ENCODE assay signal across 24 cellular contexts in genomic region chr5:114977979-114978573, GRCh38.
DNase-seq lines count a peak whose midpoint lies in the region; ATAC-seq and TF ChIP-seq lines count a peak whose summit lies in the region.
"Had no signal": no experiment of that assay in that cellular context is flagged by ENCODE, and none has a peak within 500 bp of the region (broad histone marks: within the 10 kb centered on the region; RNA-seq: fewer than 3 reads in every experiment).

No MANE protein-coding gene starts in this region.

- H3K79me2 ChIP-seq in GM23338 (replicated peaks; ENCODE audit: insufficient read depth) = no peaks in the 10 kb centered on the region
- no peaks in the 10 kb centered on the region for H3K79me2 ChIP-seq in PC-3 (ENCODE audit: low read length)

- H2AFZ ChIP-seq in GM23338 (0 out of 2 replicates have a peak overlapping the region, but pooled peaks have one; percentile 60), PC-3 (ENCODE audit: low read length) (no peak overlapping the region)

- H3K9me3 Mint-ChIP-seq in GM23338 = no peaks in the 10 kb centered on the region; the same call in 2 of the 3 replicates
- H3K9me3 Mint-ChIP-seq in stimulated activated effector memory CD8-positive, alpha-beta T cell treated with anti-CD3 and anti-CD28 coated beads, Interleukin-12 subunit alpha, Interleukin-12 subunit beta, amount 100 ng/mL, for 72 hours = peaks cover 6% of the 10 kb centered on the region
- no peaks in the 10 kb centered on the region for H3K9me3 Mint-ChIP-seq in type B pancreatic cell
- H3K9me3 Mint-ChIP-seq: mesothelial cell of epicardium had no signal

- DNase-seq in GM23338 (ENCODE audit: low spot score) = no peak
- no peak for DNase-seq in stimulated activated effector memory CD8-positive, alpha-beta T cell treated with anti-CD3 and anti-CD28 coated beads, Interleukin-12 subunit alpha, Interleukin-12 subunit beta, amount 100 ng/mL, for 72 hours (ENCODE audit: low spot score in 2 of 2)
- no peak for DNase-seq in activated CD4-positive, CD25-positive, alpha-beta regulatory T cell treated with anti-CD3 and anti-CD28 coated beads, Interleukin-2, amount 50 U/mL, for 72 hours
- no peak for DNase-seq in GM19238 (ENCODE audit: insufficient read length, low spot score)
- no peak for DNase-seq in type B pancreatic cell (ENCODE audit: extremely low spot score, unreplicated experiment)
- DNase-seq in PC-3 = no peak
- DNase-seq: activated naive CD4-positive, alpha-beta T cell; amniotic stem cell; CD4-positive, alpha-beta memory T cell; cortex of kidney; DMS153; GDM1; KBM-7; NCI-H1694; ovary; right cardiac atrium; SHP77; stimulated activated CD4-positive, alpha-beta T cell treated with anti-CD3 and anti-CD28 coated beads, Interleukin-12 subunit alpha, Interleukin-12 subunit beta, amount 100 ng/mL, for 4 hours; stimulated activated CD8-positive, alpha-beta memory T cell treated with anti-CD3 and anti-CD28 coated beads, Interleukin-4, amount 100 ng/mL, for 48 hours; T-helper 1 cell had no signal

- H3F3A ChIP-seq in GM23338 (replicated peaks; ENCODE audit: low read depth) = no peaks in the 10 kb centered on the region
- H3F3A ChIP-seq in PC-3 (ENCODE audit: low read length, unreplicated experiment) = no peaks in the 10 kb centered on the region

- H3K4me2 ChIP-seq in GM23338 = no peak overlapping the region
- no peak overlapping the region for H3K4me2 ChIP-seq in PC-3 (ENCODE audit: low read length)

- no peaks in the 10 kb centered on the region for H3K27me3 Mint-ChIP-seq in GM23338 (ENCODE audit: insufficient read depth, low read depth, poor library complexity)
- no peaks in the 10 kb centered on the region for H3K27me3 Mint-ChIP-seq in type B pancreatic cell
- H3K27me3 Mint-ChIP-seq: natural killer cell treated with Interleukin-12 subunit alpha and Interleukin-12 subunit beta and Interleukin-15 and Interleukin-18, amount 100 ng/mL, for 72 hours had no signal

- H3K9me2 ChIP-seq in GM23338 (ENCODE audit: insufficient read depth) (peaks cover 8% of the 10 kb centered on the region), PC-3 (replicated peaks; ENCODE audit: low read length) (no peaks in the 10 kb centered on the region)

- H3K27ac ChIP-seq in GM23338 (ENCODE audit: low read depth) = no peak overlapping the region
- no peak overlapping the region for H3K27ac ChIP-seq in PC-3 (ENCODE audit: low read length)
- H3K27ac ChIP-seq: ovary had no signal

- H3K36me3 ChIP-seq in GM23338 (ENCODE audit: insufficient read depth) (no peaks in the 10 kb centered on the region), PC-3 (ENCODE audit: low read depth, low read length) (no peaks in the 10 kb centered on the region)
- H3K36me3 ChIP-seq: ovary had no signal

- H3K4me3 Mint-ChIP-seq in GM23338 = no peak overlapping the region
- no peak overlapping the region for H3K4me3 Mint-ChIP-seq in stimulated activated effector memory CD8-positive, alpha-beta T cell treated with anti-CD3 and anti-CD28 coated beads, Interleukin-12 subunit alpha, Interleukin-12 subunit beta, amount 100 ng/mL, for 72 hours
- H3K4me3 Mint-ChIP-seq in type B pancreatic cell = no peak overlapping the region
- H3K4me3 Mint-ChIP-seq: CD4-positive, alpha-beta memory T cell; mesothelial cell of epicardium; natural killer cell treated with Interleukin-12 subunit alpha and Interleukin-12 subunit beta and Interleukin-15 and Interleukin-18, amount 100 ng/mL, for 72 hours had no signal

- no peak for TF ChIP-seq CTCF in GM23338 (conservative IDR thresholded peaks at IDR 0.05; ENCODE audit: low read depth in 2 of 2)
- TF ChIP-seq CTCF in type B pancreatic cell (conservative IDR thresholded peaks at IDR 0.05) = no peak
- TF ChIP-seq CTCF in PC-3 (conservative IDR thresholded peaks at IDR 0.05; ENCODE audit: low read depth, low read length) = no peak

- ATAC-seq in GM19351 (IDR thresholded peaks at IDR 0.05; ENCODE audit: unreplicated experiment) = peak; percentile 89
- ATAC-seq in GM23338 = no peak
- peak; percentile 67 for ATAC-seq in HG03159 (IDR thresholded peaks at IDR 0.05; ENCODE audit: unreplicated experiment)
- peak; percentile 74 for ATAC-seq in stimulated activated effector memory CD8-positive, alpha-beta T cell treated with anti-CD3 and anti-CD28 coated beads, Interleukin-12 subunit alpha, Interleukin-12 subunit beta, amount 100 ng/mL, for 72 hours
- ATAC-seq in PC-3 = no peak
- ATAC-seq: right cardiac atrium had no signal

- H3K4me1 Mint-ChIP-seq in GM23338 (no peaks in the 10 kb centered on the region), type B pancreatic cell (ENCODE audit: unreplicated experiment) (no peaks in the 10 kb centered on the region)
- H3K4me1 Mint-ChIP-seq in stimulated activated effector memory CD8-positive, alpha-beta T cell treated with anti-CD3 and anti-CD28 coated beads, Interleukin-12 subunit alpha, Interleukin-12 subunit beta, amount 100 ng/mL, for 72 hours = no peaks in the 10 kb centered on the region
- H3K4me1 Mint-ChIP-seq: CD4-positive, alpha-beta memory T cell; mesothelial cell of epicardium had no signal

- CTCF ChIA-PET in PC-3 (lab: Charles Lee) = no interaction called here

- no TSS peak for BruUV-seq in PC-3 (replicated peaks; lab: Mats Ljungman, UMichigan)

- H3K27ac Mint-ChIP-seq in GM23338 = no peak overlapping the region
- no peak overlapping the region for H3K27ac Mint-ChIP-seq in stimulated activated effector memory CD8-positive, alpha-beta T cell treated with anti-CD3 and anti-CD28 coated beads, Interleukin-12 subunit alpha, Interleukin-12 subunit beta, amount 100 ng/mL, for 72 hours
- no peak overlapping the region for H3K27ac Mint-ChIP-seq in type B pancreatic cell
- H3K27ac Mint-ChIP-seq: CD4-positive, alpha-beta memory T cell; mesothelial cell of epicardium; natural killer cell treated with Interleukin-12 subunit alpha and Interleukin-12 subunit beta and Interleukin-15 and Interleukin-18, amount 100 ng/mL, for 72 hours had no signal

- H3K4me3 ChIP-seq in GM23338 (no peak overlapping the region), PC-3 (ENCODE audit: low read length) (no peak overlapping the region)
- H3K4me3 ChIP-seq: ovary had no signal

- no peaks in the 10 kb centered on the region for H3K4me1 ChIP-seq in GM23338 (ENCODE audit: insufficient read depth)
- H3K4me1 ChIP-seq in PC-3 (ENCODE audit: insufficient read depth, low read length) = no peaks in the 10 kb centered on the region

- H3K36me3 Mint-ChIP-seq in GM23338 (ENCODE audit: low read depth) = no peaks in the 10 kb centered on the region
- H3K36me3 Mint-ChIP-seq in stimulated activated effector memory CD8-positive, alpha-beta T cell treated with anti-CD3 and anti-CD28 coated beads, Interleukin-12 subunit alpha, Interleukin-12 subunit beta, amount 100 ng/mL, for 72 hours = no peaks in the 10 kb centered on the region
- H3K36me3 Mint-ChIP-seq in type B pancreatic cell = no peaks in the 10 kb centered on the region
- H3K36me3 Mint-ChIP-seq: CD4-positive, alpha-beta memory T cell; mesothelial cell of epicardium; natural killer cell treated with Interleukin-12 subunit alpha and Interleukin-12 subunit beta and Interleukin-15 and Interleukin-18, amount 100 ng/mL, for 72 hours had no signal

- H4K20me1 ChIP-seq in GM23338 (replicated peaks; ENCODE audit: insufficient read depth) (no peaks in the 10 kb centered on the region), PC-3 (ENCODE audit: low read length) (no peaks in the 10 kb centered on the region)

- H3K9ac ChIP-seq in PC-3 (ENCODE audit: low read length) = no peak overlapping the region

- intact Hi-C loops in PC-3 (cut with micrococcal nuclease) = no loop called here

- H3K27me3 ChIP-seq in GM23338 (ENCODE audit: insufficient read depth) (no peaks in the 10 kb centered on the region), PC-3 (ENCODE audit: low read length) (no peaks in the 10 kb centered on the region)
- H3K27me3 ChIP-seq: ovary had no signal

- POLR2A ChIA-PET in PC-3 (lab: Charles Lee; ENCODE audit: unreplicated experiment) = no interaction called here

- H3K9me3 ChIP-seq in PC-3 (ENCODE audit: low read length) = no peaks in the 10 kb centered on the region
- H3K9me3 ChIP-seq: ovary had no signal

TF ChIP-seq in GM23338, 12 proteins besides CTCF, POLR2A, EP300 and RAD21:
- TF ChIP-seq CREB1 (CRISPR knock-in tag; IDR thresholded peaks at IDR 0.05; ENCODE audit: low read depth) = no peak
- TF ChIP-seq ETS1 (IDR thresholded peaks at IDR 0.05) = no peak

Comparison
In these comparisons a context has a peak if more than half of its experiments do, and no peak if none do; other contexts are left out.
1. ATAC-seq: peak in GM19351 (single experiment), HG03159 (single experiment) and stimulated activated effector memory CD8-positive, alpha-beta T cell treated with anti-CD3 and anti-CD28 coated beads, Interleukin-12 subunit alpha, Interleukin-12 subunit beta, amount 100 ng/mL, for 72 hours (single experiment); none in GM23338 (single experiment) and PC-3 (single experiment).